Comparison of ENCODE assay signal across 8 cellular contexts in genomic region chr4:173181769-173182374, GRCh38. TPM values are rescaled to one million over a fixed set of nuclear protein-coding genes. Genes with fewer than 3 reads are reported as not detected.
DNase-seq lines count a peak whose midpoint lies in the region; ATAC-seq, FAIRE-seq and TF ChIP-seq lines count a peak whose summit lies in the region.

No MANE protein-coding gene starts in this region.

- H3K9me3 Mint-ChIP-seq in activated T-helper 1 cell treated with anti-CD3 and anti-CD28 coated beads, Interleukin-12 subunit alpha, Interleukin-12 subunit beta, Interleukin-2, Interleukin-4 antibody, amounts not matched to agents 30 ng/mL and 10 ng/mL and 1 ng/mL, durations not matched to agents 14 hours and 24 hours and 36 hours, result no peaks in the 10 kb centered on the region

- H3K4me3 Mint-ChIP-seq in activated T-helper 1 cell treated with anti-CD3 and anti-CD28 coated beads, Interleukin-12 subunit alpha, Interleukin-12 subunit beta, Interleukin-2, Interleukin-4 antibody, amounts not matched to agents 30 ng/mL and 10 ng/mL and 1 ng/mL, durations not matched to agents 14 hours and 24 hours and 36 hours, result no peak overlapping the region

- intact Hi-C loops in activated T-helper 1 cell treated with anti-CD3 and anti-CD28 coated beads, Interleukin-12 subunit alpha, Interleukin-12 subunit beta, Interleukin-2, Interleukin-4 antibody, amounts not matched to agents 30 ng/mL and 10 ng/mL and 1 ng/mL, durations not matched to agents 14 hours and 24 hours and 36 hours (cut with micrococcal nuclease), result no loop called here
- intact Hi-C loops in posterior cingulate gyrus (cut with DNase I), result no loop called here

- H3K4me3 ChIP-seq in foreskin fibroblast (ENCODE audit: low read depth in 1 of 2, low read length in 2 of 2), result no peak overlapping the region

- TF ChIP-seq CTCF in foreskin fibroblast (IDR thresholded peaks at IDR 0.05; ENCODE audit: low read depth, low read length), result no peak

- H3K4me1 Mint-ChIP-seq in activated T-helper 1 cell treated with anti-CD3 and anti-CD28 coated beads, Interleukin-12 subunit alpha, Interleukin-12 subunit beta, Interleukin-2, Interleukin-4 antibody, amounts not matched to agents 30 ng/mL and 10 ng/mL and 1 ng/mL, durations not matched to agents 14 hours and 24 hours and 36 hours (ENCODE audit: low read depth), result peaks cover 12% of the 10 kb centered on the region

- H3K27me3 Mint-ChIP-seq in activated T-helper 1 cell treated with anti-CD3 and anti-CD28 coated beads, Interleukin-12 subunit alpha, Interleukin-12 subunit beta, Interleukin-2, Interleukin-4 antibody, amounts not matched to agents 30 ng/mL and 10 ng/mL and 1 ng/mL, durations not matched to agents 14 hours and 24 hours and 36 hours (ENCODE audit: insufficient read depth), result no peaks in the 10 kb centered on the region

- FAIRE-seq in G401.6 (lab: Jason Lieb, UNC), result peak; percentile 60

- ATAC-seq in GM21825 (IDR thresholded peaks at IDR 0.05; ENCODE audit: unreplicated experiment), result peak; percentile 39
- no peak for ATAC-seq in GM21737 (IDR thresholded peaks at IDR 0.05; ENCODE audit: unreplicated experiment)

- no peaks in the 10 kb centered on the region for H3K36me3 Mint-ChIP-seq in activated T-helper 1 cell treated with anti-CD3 and anti-CD28 coated beads, Interleukin-12 subunit alpha, Interleukin-12 subunit beta, Interleukin-2, Interleukin-4 antibody, amounts not matched to agents 30 ng/mL and 10 ng/mL and 1 ng/mL, durations not matched to agents 14 hours and 24 hours and 36 hours (ENCODE audit: low read depth)

- peak; percentile 67 for DNase-seq in NCI-H69 (lab: John Stamatoyannopoulos, UW)
- peak; percentile 40 to 65 for DNase-seq in foreskin fibroblast
- no peak for DNase-seq in activated T-helper 1 cell treated with anti-CD3 and anti-CD28 coated beads, Interleukin-12 subunit alpha, Interleukin-12 subunit beta, Interleukin-2, Interleukin-4 antibody, amounts not matched to agents 30 ng/mL and 10 ng/mL and 1 ng/mL, durations not matched to agents 14 hours and 24 hours and 36 hours (ENCODE audit: low spot score)
- no peak for DNase-seq in hippocampal formation (lab: John Stamatoyannopoulos, UW)
- no peak for DNase-seq in posterior cingulate gyrus

- no peak overlapping the region for H3K27ac Mint-ChIP-seq in activated T-helper 1 cell treated with anti-CD3 and anti-CD28 coated beads, Interleukin-12 subunit alpha, Interleukin-12 subunit beta, Interleukin-2, Interleukin-4 antibody, amounts not matched to agents 30 ng/mL and 10 ng/mL and 1 ng/mL, durations not matched to agents 14 hours and 24 hours and 36 hours

RNA-seq across cellular contexts. Expression of gene GALNT7, which starts 13.3 kb away (rescaled TPM):
- total RNA-seq in activated T-helper 1 cell treated with anti-CD3 and anti-CD28 coated beads, Interleukin-12 subunit alpha, Interleukin-12 subunit beta, Interleukin-2, Interleukin-4 antibody, amounts not matched to agents 30 ng/mL and 10 ng/mL and 1 ng/mL, durations not matched to agents 14 hours and 24 hours and 36 hours, result 24.6 and 30.5 TPM in 2 replicates

Comparison
In these comparisons a context has a peak if more than half of its experiments do, and no peak if none do; other contexts are left out.
1. DNase-seq: peak in NCI-H69 (single experiment) and foreskin fibroblast (2 of 2); none in activated T-helper 1 cell treated with anti-CD3 and anti-CD28 coated beads, Interleukin-12 subunit alpha, Interleukin-12 subunit beta, Interleukin-2, Interleukin-4 antibody, amounts not matched to agents 30 ng/mL and 10 ng/mL and 1 ng/mL, durations not matched to agents 14 hours and 24 hours and 36 hours (single experiment), hippocampal formation (0 of 2) and posterior cingulate gyrus (0 of 10).